17 cellular contexts compared by ENCODE assay signal in the genomic region with DNA sequence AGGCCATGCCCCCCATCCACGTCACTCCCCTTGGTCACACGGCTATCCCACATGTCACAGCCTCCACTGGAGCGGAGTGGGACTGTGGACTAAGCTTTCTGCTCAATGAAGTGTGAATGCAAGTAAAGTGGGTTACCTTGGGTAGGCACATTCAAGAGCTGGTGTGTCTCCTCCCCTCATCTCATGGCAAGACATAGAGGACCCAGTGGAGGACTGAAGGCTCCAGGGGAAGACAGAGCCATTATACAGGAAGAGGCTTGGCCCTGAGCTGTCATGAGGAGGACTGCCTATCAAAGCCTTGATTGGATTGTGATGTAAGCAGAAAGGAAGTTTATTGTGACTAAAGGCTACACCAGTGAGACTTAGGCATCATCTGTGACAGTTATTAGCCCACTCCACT.
DNase-seq lines count a peak whose midpoint lies in the region.
"Had no signal": no experiment of that assay in that cellular context is flagged by ENCODE, and none has a peak within 500 bp of the region (broad histone marks: within the 10 kb centered on the region; RNA-seq: fewer than 3 reads in every experiment).

No MANE protein-coding gene starts in this region.

- peaks cover 11% of the 10 kb centered on the region for H3K27me3 Mint-ChIP-seq in activated naive CD4-positive, alpha-beta T cell treated with anti-CD3 and anti-CD28 coated beads for 36 hours (ENCODE audit: low read depth)

- CTCF ChIA-PET in activated naive CD4-positive, alpha-beta T cell treated with anti-CD3 and anti-CD28 coated beads for 36 hours (lab: Charles Lee) = no interaction called here

- no peak overlapping the region for H3K27ac Mint-ChIP-seq in activated naive CD4-positive, alpha-beta T cell treated with anti-CD3 and anti-CD28 coated beads for 36 hours
- H3K27ac Mint-ChIP-seq: B cell; CD4-positive, CD25-positive, alpha-beta regulatory T cell; CD8-positive, alpha-beta T cell; GM23338; HFFc6 had no signal

- no peaks in the 10 kb centered on the region for H3K4me1 Mint-ChIP-seq in activated naive CD4-positive, alpha-beta T cell treated with anti-CD3 and anti-CD28 coated beads for 36 hours (ENCODE audit: low read depth)
- H3K4me1 Mint-ChIP-seq: B cell; CD4-positive, CD25-positive, alpha-beta regulatory T cell had no signal

- H3K9me3 Mint-ChIP-seq in activated naive CD4-positive, alpha-beta T cell treated with anti-CD3 and anti-CD28 coated beads for 36 hours = no peaks in the 10 kb centered on the region
- H3K9me3 Mint-ChIP-seq: CD4-positive, CD25-positive, alpha-beta regulatory T cell; CD8-positive, alpha-beta T cell; GM23338 had no signal

- DNase-seq in NCI-H82 (lab: John Stamatoyannopoulos, UW) (peak; percentile 49), NCI-H82 treated with DMSO at 0.1 percent for 48 hours (lab: John Stamatoyannopoulos, UW; ENCODE audit: unreplicated experiment) (no peak), ecto neural progenitor cell (ENCODE audit: low spot score) (peak; percentile 39), islet precursor cell (peak; percentile 43), NCI-H1417 treated with DMSO at 0.1 percent for 48 hours (lab: John Stamatoyannopoulos, UW) (no peak), hepatic stellate cell (ENCODE audit: low spot score) (no peak), occipital lobe (lab: John Stamatoyannopoulos, UW) (no peak)
- DNase-seq in activated naive CD4-positive, alpha-beta T cell treated with anti-CD3 and anti-CD28 coated beads for 36 hours = no peak
- DNase-seq: Caco-2; CD4-positive, CD25-positive, alpha-beta regulatory T cell; CD8-positive, alpha-beta T cell; DMS153; DND-41; GDM1; HFFc6 had no signal

- intact Hi-C loops in activated naive CD4-positive, alpha-beta T cell treated with anti-CD3 and anti-CD28 coated beads for 36 hours (cut with micrococcal nuclease) = no loop called here

- H3K4me3 Mint-ChIP-seq in activated naive CD4-positive, alpha-beta T cell treated with anti-CD3 and anti-CD28 coated beads for 36 hours = no peak overlapping the region
- H3K4me3 Mint-ChIP-seq: B cell; CD4-positive, CD25-positive, alpha-beta regulatory T cell; CD8-positive, alpha-beta T cell; GM23338; HFFc6 had no signal

- H3K36me3 Mint-ChIP-seq in activated naive CD4-positive, alpha-beta T cell treated with anti-CD3 and anti-CD28 coated beads for 36 hours (ENCODE audit: low read depth) = no peaks in the 10 kb centered on the region
- H3K36me3 Mint-ChIP-seq: CD4-positive, CD25-positive, alpha-beta regulatory T cell; CD8-positive, alpha-beta T cell had no signal

Comparison
In these comparisons a context has a peak if more than half of its experiments do, and no peak if none do; other contexts are left out.
1. DNase-seq: peak in NCI-H82 (single experiment), ecto neural progenitor cell (single experiment) and islet precursor cell (single experiment); none in NCI-H82 treated with DMSO at 0.1 percent for 48 hours (single experiment), NCI-H1417 treated with DMSO at 0.1 percent for 48 hours (single experiment), hepatic stellate cell (single experiment), occipital lobe (single experiment) and activated naive CD4-positive, alpha-beta T cell treated with anti-CD3 and anti-CD28 coated beads for 36 hours (single experiment).